Comparison of ENCODE assay signal across 3 cellular contexts in genomic region chr3:12729313-12729676, GRCh38.
TF ChIP-seq lines count a peak whose summit lies in the region.

No MANE protein-coding gene starts in this region.

TF ChIP-seq in SK-N-SH treated with all-trans-retinoic acid at 6 μM for 48 hours, 23 proteins besides CTCF, POLR2A, EP300 and RAD21:
- TF ChIP-seq OSR1 (CRISPR knock-in tag; IDR thresholded peaks at IDR 0.05) (no peak), ISL1 (CRISPR knock-in tag; IDR thresholded peaks at IDR 0.05) (no peak), CREB5 (CRISPR knock-in tag; IDR thresholded peaks at IDR 0.05; ENCODE audit: low read depth) (no peak), BACH2 (CRISPR knock-in tag; IDR thresholded peaks at IDR 0.05; ENCODE audit: borderline replicate concordance) (no peak), PATZ1 (CRISPR knock-in tag; IDR thresholded peaks at IDR 0.05; ENCODE audit: borderline replicate concordance) (no peak), ARNTL (CRISPR knock-in tag; IDR thresholded peaks at IDR 0.05; ENCODE audit: borderline replicate concordance, low read depth) (no peak), CSDC2 (CRISPR knock-in tag; IDR thresholded peaks at IDR 0.05) (no peak), TOX (CRISPR knock-in tag; IDR thresholded peaks at IDR 0.05; ENCODE audit: borderline replicate concordance) (no peak), TCF4 (CRISPR knock-in tag; IDR thresholded peaks at IDR 0.05; ENCODE audit: borderline replicate concordance) (no peak), TSHZ2 (CRISPR knock-in tag; IDR thresholded peaks at IDR 0.05) (no peak), ZC3H10 (CRISPR knock-in tag; IDR thresholded peaks at IDR 0.05) (no peak), ZNF8 (CRISPR knock-in tag; IDR thresholded peaks at IDR 0.05) (no peak)

TF ChIP-seq in SK-N-SH, 30 proteins besides CTCF, POLR2A, EP300 and RAD21:
- TF ChIP-seq ZBTB33 (IDR thresholded peaks at IDR 0.05; ENCODE audit: borderline replicate concordance, low read depth): no peak

TF ChIP-seq in H1, 55 proteins besides CTCF, POLR2A, EP300 and RAD21:
- TF ChIP-seq RFX5 (IDR thresholded peaks at IDR 0.05; ENCODE audit: borderline replicate concordance, low read depth, low read length) (no peak), CHD7 (IDR thresholded peaks at IDR 0.05; ENCODE audit: insufficient replicate concordance, low read length) (no peak)
